In the genomic region with DNA sequence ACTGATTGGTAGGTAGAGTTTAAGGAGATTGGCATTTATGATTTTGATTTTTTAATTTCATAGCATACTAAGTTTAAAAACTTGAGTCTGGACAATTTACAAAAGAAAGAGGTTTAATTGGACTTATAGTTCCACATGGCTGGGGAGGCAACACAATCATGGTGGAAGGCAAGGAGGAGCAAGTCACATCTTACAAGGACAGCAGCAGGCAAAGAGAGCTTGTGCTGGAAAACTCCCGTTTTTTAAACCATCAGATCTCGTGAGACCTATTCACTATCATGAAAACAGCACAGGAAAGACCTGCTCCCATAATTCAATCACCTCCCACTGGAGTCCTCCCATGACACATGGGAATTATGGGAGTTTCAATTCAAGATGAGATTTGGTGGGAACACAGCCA, we compare ENCODE assay signal across 8 cellular contexts.
"Had no signal": no experiment of that assay in that cellular context is flagged by ENCODE, and none has a peak within 500 bp of the region (broad histone marks: within the 10 kb centered on the region; RNA-seq: fewer than 3 reads in every experiment).

No MANE protein-coding gene starts in this region.

- DNase-seq: GDM1, GF-D8 had no signal

- H3K4me3 ChIP-seq: GM12878 had no signal

- ATAC-seq: GM12878 had no signal

- FAIRE-seq: G401.6, GM12878, GM12891, GM12892, GM18507, GM19239 had no signal
